Comparison of ENCODE assay signal across 9 cellular contexts in genomic region chr19:17125728-17126677, GRCh38. TPM values are rescaled to one million over a fixed set of nuclear protein-coding genes. Genes with fewer than 3 reads are reported as not detected.
DNase-seq lines count a peak whose midpoint lies in the region; ATAC-seq and TF ChIP-seq lines count a peak whose summit lies in the region.
"Had no signal": no experiment of that assay in that cellular context is flagged by ENCODE, and none has a peak within 500 bp of the region (broad histone marks: within the 10 kb centered on the region; RNA-seq: fewer than 3 reads in every experiment).

No MANE protein-coding gene starts in this region.

- 68 to 74% methylated on average over 23 of the region's 23 CpGs for WGBS in thyroid gland, 2 donors

- BruUV-seq in Caco-2 (replicated peaks; lab: Mats Ljungman, UMichigan): no TSS peak

- ATAC-seq in GM21529 (IDR thresholded peaks at IDR 0.05; ENCODE audit: unreplicated experiment) (peak; percentile 57), esophagus mucosa (peak; percentile 74)
- ATAC-seq: HCT116 had no signal

- intact Hi-C loops in Caco-2 (cut with micrococcal nuclease; ENCODE audit: unreplicated experiment): no loop called here
- intact Hi-C loops in thyroid gland (cut with DNase I): no loop called here

- H3K4me1 ChIP-seq in Caco-2: peaks cover 9% of the 10 kb centered on the region; the same call in 1 of the 2 replicates
- no peaks in the 10 kb centered on the region for H3K4me1 ChIP-seq in thyroid gland

- H3K36me3 ChIP-seq in Caco-2 (ENCODE audit: control insufficient read depth, insufficient read depth, low read length) (no peaks in the 10 kb centered on the region), thyroid gland (no peaks in the 10 kb centered on the region)

- H3K27me3 Mint-ChIP-seq in Caco-2 (ENCODE audit: insufficient read depth, unreplicated experiment) (no peaks in the 10 kb centered on the region), osteocyte (ENCODE audit: unreplicated experiment) (no peaks in the 10 kb centered on the region)

- peak overlapping the region; percentile 43 for H3K27ac Mint-ChIP-seq in Caco-2 (ENCODE audit: unreplicated experiment)
- H3K27ac Mint-ChIP-seq in osteocyte (ENCODE audit: unreplicated experiment): peak overlapping the region; percentile 96

- peaks cover 24% of the 10 kb centered on the region for H3K4me1 Mint-ChIP-seq in Caco-2 (ENCODE audit: low read depth, unreplicated experiment)
- peaks cover 32% of the 10 kb centered on the region for H3K4me1 Mint-ChIP-seq in osteocyte (ENCODE audit: unreplicated experiment)

- H3K36me3 Mint-ChIP-seq in Caco-2 (ENCODE audit: insufficient read depth, unreplicated experiment) (peaks cover 11% of the 10 kb centered on the region), osteocyte (ENCODE audit: unreplicated experiment) (peaks cover 4% of the 10 kb centered on the region)

- POLR2A ChIA-PET in Caco-2 (lab: Charles Lee): no interaction called here

- TF ChIP-seq CTCF in Caco-2 (IDR thresholded peaks at IDR 0.05; ENCODE audit: insufficient read depth in 1 of 2, low read depth in 1 of 2, low read length in 1 of 2, severe bottlenecking in 1 of 2, unreplicated experiment in 1 of 2) (no peak), osteocyte (IDR thresholded peaks at IDR 0.05) (no peak), thyroid gland (IDR thresholded peaks at IDR 0.05) (no peak)

- H3K9me3 Mint-ChIP-seq in Caco-2 (ENCODE audit: unreplicated experiment): no peaks in the 10 kb centered on the region
- H3K9me3 Mint-ChIP-seq in osteocyte (ENCODE audit: unreplicated experiment): no peaks in the 10 kb centered on the region

- CTCF ChIA-PET in Caco-2 (lab: Charles Lee): interaction anchor here (0.5 to 0.8 kb wide), 2 partner anchors 100 to 141 kb away, joined by 3 read pairs; partner anchors contain the start of genes BABAM1 and OCEL1

- H3K27ac ChIP-seq in thyroid gland: peak overlapping the region in 1 of 3 donors; percentile 45

- H3K4me3 ChIP-seq in Caco-2 (ENCODE audit: low read depth, low read length): no peak overlapping the region
- H3K4me3 ChIP-seq in thyroid gland (replicated peaks in 1 of 3): no peak overlapping the region

- DNase-seq in Caco-2 (no peak), MV-4-11 (lab: John Stamatoyannopoulos, UW) (peak; percentile 90), osteocyte (ENCODE audit: extremely low spot score, unreplicated experiment) (no peak), thyroid gland (peak; percentile 18 to 30), DMS114 treated with DMSO at 0.1 percent for 48 hours (lab: John Stamatoyannopoulos, UW; ENCODE audit: unreplicated experiment) (no peak)
- DNase-seq in activated CD8-positive, alpha-beta memory T cell treated with anti-CD3 and anti-CD28 coated beads for 48 hours (ENCODE audit: low read depth in 2 of 3, low spot score in 2 of 3): peak; percentile 18 to 50 (median 23)

- no peaks in the 10 kb centered on the region for H3K9me3 ChIP-seq in Caco-2
- H3K9me3 ChIP-seq in thyroid gland: no peaks in the 10 kb centered on the region

- H3K27me3 ChIP-seq in Caco-2 (replicated peaks; ENCODE audit: control insufficient read depth, insufficient read depth, low read length): no peaks in the 10 kb centered on the region
- H3K27me3 ChIP-seq in thyroid gland: no peaks in the 10 kb centered on the region

- H3K4me3 Mint-ChIP-seq in Caco-2 (ENCODE audit: unreplicated experiment) (no peak overlapping the region), osteocyte (ENCODE audit: unreplicated experiment) (peak overlapping the region; percentile 38)

- TF ChIP-seq POLR2A in thyroid gland (IDR thresholded peaks at IDR 0.05): no peak

RNA-seq across cellular contexts. Expression of gene MYO9B, which starts 50.4 kb away (rescaled TPM):
- total RNA-seq in Caco-2 (2022) (47.6 and 52.8 TPM in 2 replicates), esophagus mucosa (27.4 TPM), osteocyte (93.3 and 94.3 TPM in 2 replicates), thyroid gland (10 to 100 TPM; 33.7 to 52.9 (median 44.6) TPM)

RNA-seq across cellular contexts. Expression of gene HAUS8, which starts 50.8 kb away (rescaled TPM):
- total RNA-seq in Caco-2 (2022) (24.4 and 30.6 TPM in 2 replicates), esophagus mucosa (6.1 TPM), osteocyte (9.2 and 11.6 TPM in 2 replicates), thyroid gland (1 to 10 TPM; 6.4 to 9.1 (median 6.8) TPM)

Comparison
In these comparisons a context has a peak if more than half of its experiments do, and no peak if none do; other contexts are left out.
1. DNase-seq: peak in MV-4-11 (single experiment), activated CD8-positive, alpha-beta memory T cell treated with anti-CD3 and anti-CD28 coated beads for 48 hours (3 of 3) and thyroid gland (2 of 2); none in Caco-2 (0 of 2), osteocyte (single experiment) and DMS114 treated with DMSO at 0.1 percent for 48 hours (single experiment).